ENCODE assay signal across 8 cellular contexts in the genomic region with DNA sequence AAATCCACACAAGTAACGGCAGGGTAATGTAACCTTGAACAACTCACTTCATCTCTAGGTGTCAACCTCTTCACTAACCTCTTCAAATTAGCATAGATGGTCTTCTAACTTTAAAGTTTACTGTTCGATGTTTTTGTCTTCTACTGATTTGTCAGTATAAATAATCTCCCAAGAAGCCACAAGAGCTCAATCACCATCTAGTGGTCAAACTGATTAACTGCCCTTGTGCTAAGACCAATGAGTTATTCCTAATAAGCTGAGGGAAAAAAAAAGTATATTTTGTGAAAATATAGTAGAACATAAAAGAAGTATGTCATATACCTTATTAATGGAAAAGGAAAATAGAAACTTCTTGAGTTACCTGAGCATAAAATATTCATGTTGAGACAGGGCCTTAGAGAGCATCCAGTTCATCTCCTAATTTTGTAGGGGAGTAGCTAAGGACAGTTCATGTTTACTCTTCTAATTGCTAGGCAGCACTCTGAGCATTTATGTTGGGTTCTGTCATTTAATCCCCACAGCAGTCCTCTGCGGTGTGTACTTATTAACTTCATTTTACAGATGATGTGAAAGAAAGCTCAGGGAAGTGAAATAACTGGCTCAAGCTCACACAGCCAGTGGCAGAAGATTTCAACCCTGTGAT.
DNase-seq lines count a peak whose midpoint lies in the region; ATAC-seq and TF ChIP-seq lines count a peak whose summit lies in the region.

No MANE protein-coding gene starts in this region.

- H3K27ac ChIP-seq in MM.1S (ENCODE audit: low read length) (no peak overlapping the region), smooth muscle cell (ENCODE audit: low read depth) (no peak overlapping the region)

- no peaks in the 10 kb centered on the region for H3F3A ChIP-seq in MM.1S (ENCODE audit: insufficient read depth, low read length)
- no peaks in the 10 kb centered on the region for H3F3A ChIP-seq in smooth muscle cell (ENCODE audit: low read depth)

- H2AFZ ChIP-seq in MM.1S (ENCODE audit: low read length) (no peak overlapping the region), smooth muscle cell (ENCODE audit: low read depth) (no peak overlapping the region)

- no peaks in the 10 kb centered on the region for H3K36me3 Mint-ChIP-seq in WTC11

- H3K9ac ChIP-seq in MM.1S (ENCODE audit: low read length) (no peak overlapping the region), smooth muscle cell (ENCODE audit: low read depth) (no peak overlapping the region)

- no peaks in the 10 kb centered on the region for H3K79me2 ChIP-seq in MM.1S (ENCODE audit: low read length)
- H3K79me2 ChIP-seq in smooth muscle cell (ENCODE audit: low read depth): no peaks in the 10 kb centered on the region

- H3K36me3 ChIP-seq in MM.1S (replicated peaks; ENCODE audit: insufficient read depth, low read length) (no peaks in the 10 kb centered on the region), smooth muscle cell (ENCODE audit: low read depth) (no peaks in the 10 kb centered on the region)

- CTCF ChIA-PET in WTC11 (lab: Charles Lee): interaction anchor here (0.5 to 1.9 kb wide), 41 partner anchors 9 to 477 kb away, joined by 3 to 24 read pairs (median 5); partner anchors contain the start of gene ESR1

- H3K4me1 Mint-ChIP-seq in WTC11: no peaks in the 10 kb centered on the region; the same call in 1 of the 2 replicates

- H3K4me2 ChIP-seq in MM.1S (ENCODE audit: low read depth, low read length) (no peak overlapping the region), smooth muscle cell (no peak overlapping the region)

- DNase-seq in ELR (ENCODE audit: low read depth): peak; percentile 77
- peak; percentile 39 for DNase-seq in MM.1S
- DNase-seq in WTC11 (ENCODE audit: low spot score): no peak
- no peak for DNase-seq in left cardiac atrium
- DNase-seq in smooth muscle cell (lab: John Stamatoyannopoulos, UW; ENCODE audit: unreplicated experiment): no peak
- DNase-seq in activated naive CD4-positive, alpha-beta T cell (lab: John Stamatoyannopoulos, UW): no peak

- H3K9me3 ChIP-seq in MM.1S (replicated peaks; ENCODE audit: insufficient read depth, low read length) (no peaks in the 10 kb centered on the region), smooth muscle cell (replicated peaks; ENCODE audit: low read depth) (no peaks in the 10 kb centered on the region)

- H3K27me3 Mint-ChIP-seq in WTC11 (ENCODE audit: low read depth): no peaks in the 10 kb centered on the region

- POLR2A ChIA-PET in WTC11 (lab: Charles Lee): no interaction called here

- TF ChIP-seq CTCF in MM.1S (IDR thresholded peaks at IDR 0.05; ENCODE audit: low read length) (peak; percentile 60), WTC11 (IDR thresholded peaks at IDR 0.05) (peak; percentile 33), smooth muscle cell (IDR thresholded peaks at IDR 0.05; ENCODE audit: borderline replicate concordance, insufficient read depth, poor library complexity, severe bottlenecking) (peak; percentile 77)

- no peaks in the 10 kb centered on the region for H4K20me1 ChIP-seq in MM.1S (ENCODE audit: insufficient read depth, low read length)
- no peaks in the 10 kb centered on the region for H4K20me1 ChIP-seq in smooth muscle cell (ENCODE audit: low read depth)

- H3K4me3 ChIP-seq in MM.1S (ENCODE audit: low read length) (no peak overlapping the region), smooth muscle cell (no peak overlapping the region)

- ATAC-seq in GM21515 (IDR thresholded peaks at IDR 0.05; ENCODE audit: unreplicated experiment): peak; percentile 65
- peak; percentile 74 for ATAC-seq in WTC11
- ATAC-seq in left cardiac atrium: peak; percentile 46 to 49
- no peak for ATAC-seq in HG02588 (IDR thresholded peaks at IDR 0.05; ENCODE audit: unreplicated experiment)

- H3K9me3 Mint-ChIP-seq in WTC11: no peaks in the 10 kb centered on the region

- no peaks in the 10 kb centered on the region for H3K9me2 ChIP-seq in MM.1S (replicated peaks; ENCODE audit: insufficient read depth, low read length)

- no peak overlapping the region for H3K4me3 Mint-ChIP-seq in WTC11

- H3K27me3 ChIP-seq in MM.1S (replicated peaks; ENCODE audit: insufficient read depth, low read length) (no peaks in the 10 kb centered on the region), smooth muscle cell (ENCODE audit: low read depth) (no peaks in the 10 kb centered on the region)

- H3K4me1 ChIP-seq in MM.1S (ENCODE audit: low read length) (no peaks in the 10 kb centered on the region), smooth muscle cell (ENCODE audit: low read depth) (no peaks in the 10 kb centered on the region)

- 68% methylated on average over 3 of the region's 3 CpGs for WGBS in smooth muscle cell (ENCODE audit: low lambda C conversion rate)

- intact Hi-C loops in left cardiac atrium (cut with DNase I): loop anchor here (5.0 to 10.0 kb wide), 2 partner anchors 357 to 450 kb away; no protein-coding TSS in a partner anchor

- no peak overlapping the region for H3K27ac Mint-ChIP-seq in WTC11

TF ChIP-seq in WTC11, 78 proteins besides CTCF, POLR2A, EP300 and RAD21:
- TF ChIP-seq TCF7 (CRISPR knock-in tag; IDR thresholded peaks at IDR 0.05; ENCODE audit: low read depth): no peak
- TF ChIP-seq TP53 (CRISPR knock-in tag; IDR thresholded peaks at IDR 0.05): no peak
TF ChIP-seq in WTC11: peak in this region for 0.

Comparison
In these comparisons a context has a peak if more than half of its experiments do, and no peak if none do; other contexts are left out.
1. DNase-seq: peak in ELR (single experiment) and MM.1S (single experiment); none in WTC11 (single experiment), left cardiac atrium (single experiment), smooth muscle cell (single experiment) and activated naive CD4-positive, alpha-beta T cell (0 of 4).
2. Peak in every context shown above with its lines, with median percentiles within 50 percentile points of each other: CTCF ChIP-seq.